ENCODE assay signal across 18 cellular contexts in the genomic region with DNA sequence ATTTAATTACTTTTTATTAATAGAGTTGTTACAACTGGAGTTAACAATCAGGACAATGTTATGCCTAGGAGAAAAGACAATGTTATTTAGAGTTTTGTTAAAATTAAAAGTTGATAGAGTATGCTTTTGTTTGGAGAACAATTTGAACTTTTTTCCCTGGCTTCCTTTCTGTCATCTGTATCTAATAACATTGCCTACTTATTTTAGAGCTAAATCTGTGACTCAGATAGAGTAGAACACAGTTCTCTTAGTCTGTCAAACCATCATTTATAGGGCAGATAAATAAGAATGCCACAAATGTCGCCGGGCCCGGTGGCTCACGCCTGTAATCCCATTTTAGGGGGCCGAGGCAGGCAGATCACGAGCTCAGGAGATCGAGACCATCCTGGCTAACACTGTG. TPM values are rescaled to one million over a fixed set of nuclear protein-coding genes. Genes with fewer than 3 reads are reported as not detected.
DNase-seq lines count a peak whose midpoint lies in the region; ATAC-seq and TF ChIP-seq lines count a peak whose summit lies in the region.
"Had no signal": no experiment of that assay in that cellular context is flagged by ENCODE, and none has a peak within 500 bp of the region (broad histone marks: within the 10 kb centered on the region; RNA-seq: fewer than 3 reads in every experiment).

No MANE protein-coding gene starts in this region.

- no peaks in the 10 kb centered on the region for H4K20me1 ChIP-seq in GM23248 (ENCODE audit: insufficient read depth)

- H3K27ac ChIP-seq in GM23248 (no peak overlapping the region), esophagus squamous epithelium (no peak overlapping the region)
- H3K27ac ChIP-seq: C4-2B had no signal

- no peak for TF ChIP-seq CTCF in AG10803 (conservative IDR thresholded peaks at IDR 0.05; ENCODE audit: low read length)
- TF ChIP-seq CTCF in foreskin fibroblast (IDR thresholded peaks at IDR 0.05; ENCODE audit: low read depth, low read length), result no peak
- TF ChIP-seq CTCF in esophagus squamous epithelium (IDR thresholded peaks at IDR 0.05), result no peak

- TF ChIP-seq POLR2A in esophagus squamous epithelium (IDR thresholded peaks at IDR 0.05), result no peak

- DNase-seq in AG10803 (ENCODE audit: low read depth) (peak; percentile 15), GM23248 (peak; percentile 33), epidermal melanocyte (ENCODE audit: insufficient read length, low spot score) (peak; percentile 27), foreskin fibroblast (peak; percentile 6 to 53), esophagus squamous epithelium (lab: John Stamatoyannopoulos, UW) (no peak), KBM-7 (no peak)
- DNase-seq in effector memory CD8-positive, alpha-beta T cell, result no peak
- DNase-seq: 8988T; AML-193; Caco-2; CD4-positive, alpha-beta T cell; GDM1; IMR-90 had no signal

- no peaks in the 10 kb centered on the region for H3K36me3 Mint-ChIP-seq in effector memory CD8-positive, alpha-beta T cell (ENCODE audit: insufficient read depth)

- H3K4me1 ChIP-seq in GM23248 (ENCODE audit: insufficient read depth), result no peaks in the 10 kb centered on the region; the same call in 1 of the 2 replicates
- H3K4me1 ChIP-seq in esophagus squamous epithelium, result no peaks in the 10 kb centered on the region
- H3K4me1 ChIP-seq: Caco-2 had no signal

- H3K36me3 ChIP-seq in GM23248 (ENCODE audit: low read depth) (no peaks in the 10 kb centered on the region), esophagus squamous epithelium (no peaks in the 10 kb centered on the region)
- H3K36me3 ChIP-seq: HAP-1 had no signal

- H3K9ac ChIP-seq in GM23248, result no peak overlapping the region

- H3K4me2 ChIP-seq in GM23248 (ENCODE audit: unreplicated experiment), result no peak overlapping the region

- H3K4me3 Mint-ChIP-seq in effector memory CD8-positive, alpha-beta T cell, result no peak overlapping the region
- H3K4me3 Mint-ChIP-seq: CD4-positive, alpha-beta T cell had no signal

- no peaks in the 10 kb centered on the region for H3K79me2 ChIP-seq in GM23248 (ENCODE audit: insufficient read depth)

- H3K27me3 ChIP-seq in GM23248 (replicated peaks; ENCODE audit: insufficient read depth), result no peaks in the 10 kb centered on the region
- no peaks in the 10 kb centered on the region for H3K27me3 ChIP-seq in esophagus squamous epithelium

- peak overlapping the region; percentile 5; the same call in 1 of the 2 replicates for H2AFZ ChIP-seq in GM23248

- 11 to 12% methylated on average over 7 of the region's 7 CpGs for WGBS in GM23248 (ENCODE audit: low coverage in 1 of 2, low lambda C conversion rate in 2 of 2, missing lambda C conversion rate in 2 of 2), 2 experiments
- 60 to 85% methylated on average over 3 to 7 of the region's 7 CpGs for WGBS in esophagus squamous epithelium, 2 donors

- H3K9me2 ChIP-seq in GM23248 (ENCODE audit: insufficient read depth), result no peaks in the 10 kb centered on the region

- intact Hi-C loops in esophagus squamous epithelium (cut with DNase I), result no loop called here

- H3K4me3 ChIP-seq in AG10803 (ENCODE audit: low read length) (no peak overlapping the region), GM23248 (no peak overlapping the region), foreskin fibroblast (ENCODE audit: low read depth in 1 of 2, low read length in 2 of 2) (no peak overlapping the region), esophagus squamous epithelium (no peak overlapping the region)
- H3K4me3 ChIP-seq: GM12878, HAP-1, K562 had no signal

- H3K9me3 Mint-ChIP-seq in effector memory CD8-positive, alpha-beta T cell, result peaks cover 0 to 1% of the 10 kb centered on the region in 2 donors
- H3K9me3 Mint-ChIP-seq: CD4-positive, alpha-beta T cell had no signal

- no peak overlapping the region for H3K27ac Mint-ChIP-seq in effector memory CD8-positive, alpha-beta T cell
- H3K27ac Mint-ChIP-seq: CD4-positive, alpha-beta T cell had no signal

- H3F3A ChIP-seq in GM23248 (ENCODE audit: insufficient read depth), result no peaks in the 10 kb centered on the region

- H3K9me3 ChIP-seq in GM23248 (ENCODE audit: low read depth) (no peaks in the 10 kb centered on the region), esophagus squamous epithelium (no peaks in the 10 kb centered on the region)
- H3K9me3 ChIP-seq: Caco-2, HAP-1 had no signal

- H3K4me1 Mint-ChIP-seq in effector memory CD8-positive, alpha-beta T cell (ENCODE audit: low read depth in 2 of 2), result no peaks in the 10 kb centered on the region

- in situ Hi-C loops in GM23248 (cut with MboI), result no loop called here
- in situ Hi-C loops in KBM-7 (cut with MboI; ENCODE audit: low pct_unique_long_range_greater_than_20kb, low sequenced_read_pairs), result no loop called here

- no peak for ATAC-seq in effector memory CD8-positive, alpha-beta T cell (replicated peaks)
- ATAC-seq in HG02885 (IDR thresholded peaks at IDR 0.05; ENCODE audit: poor library complexity, unreplicated experiment), result no peak
- ATAC-seq: GM12878, K562 had no signal

- peaks cover 7 to 11% of the 10 kb centered on the region in 2 donors for H3K27me3 Mint-ChIP-seq in effector memory CD8-positive, alpha-beta T cell

RNA-seq across cellular contexts. Expression of a gene that starts 28.9 kb away (rescaled TPM):
- 118 and 136 TPM in 2 replicates for total RNA-seq in GM23248 (2014; rRNA removed; shearing (Covaris generic))
- 11.0 and 11.9 TPM in 2 replicates for polyA plus RNA-seq in GM23248 (2016; fragmentation: Nextera tagmentation; extraction: Ambion mirVana)
- 100 to 1,000 TPM in 3 of 4 donors, 10 to 100 TPM in 1; 97.0 to 177 (median 142) TPM for total RNA-seq in esophagus squamous epithelium
- polyA plus RNA-seq: K562 had no signal

RNA-seq across cellular contexts. Expression of a gene that starts 34.1 kb away (rescaled TPM):
- total RNA-seq in GM23248 (2014; rRNA removed; shearing (Covaris generic)), result 7.3 and 10.2 TPM in 2 replicates
- polyA plus RNA-seq in GM23248 (2016; fragmentation: Nextera tagmentation; extraction: Ambion mirVana), result 14.0 and 15.3 TPM in 2 replicates
- total RNA-seq in esophagus squamous epithelium, result 1 to 10 TPM in 2 of 4 donors, under 1 TPM in 2; 0.31 to 2.9 (median 1.6) TPM
- total RNA-seq: CD4-positive, alpha-beta T cell; GM12878; K562 had no signal
- polyA plus RNA-seq: GM12878, K562 had no signal

Comparison
In these comparisons a context has a peak if more than half of its experiments do, and no peak if none do; other contexts are left out.
1. DNase-seq: peak in AG10803 (single experiment), GM23248 (single experiment), epidermal melanocyte (single experiment) and foreskin fibroblast (2 of 2); none in effector memory CD8-positive, alpha-beta T cell (0 of 3), esophagus squamous epithelium (single experiment) and KBM-7 (single experiment).